Comparison of ENCODE assay signal across 8 cellular contexts in genomic region chr7:130356121-130356759, GRCh38. TPM values are rescaled to one million over a fixed set of nuclear protein-coding genes. Genes with fewer than 3 reads are reported as not detected.
A peak's percentile ranks its signal among the peaks of the same experiment; 100 is the strongest.
DNase-seq lines count a peak whose midpoint lies in the region; ATAC-seq and TF ChIP-seq lines count a peak whose summit lies in the region.

No MANE protein-coding gene starts in this region.

- peak overlapping the region; percentile 70 for H3K4me2 ChIP-seq in SK-N-SH

- peak overlapping the region; percentile 64 for H2AFZ ChIP-seq in SK-N-SH (ENCODE audit: low read depth)

- CTCF ChIA-PET in SK-N-SH (lab: Yijun Ruan, JAX), result interaction anchor here (0.8 to 1.3 kb wide), 4 partner anchors 14 to 38 kb away, joined by 3 read pairs; no protein-coding TSS in a partner anchor

- TF ChIP-seq CTCF in SK-N-SH (IDR thresholded peaks at IDR 0.05), result no peak

- H3F3A ChIP-seq in SK-N-SH (replicated peaks; ENCODE audit: insufficient read depth), result peaks cover 27% of the 10 kb centered on the region

- peak overlapping the region; percentile 62 for H3K9ac ChIP-seq in SK-N-SH

- no peak; the same call in 1 of the 2 replicates for TF ChIP-seq RAD21 in SK-N-SH (IDR thresholded peaks at IDR 0.05; ENCODE audit: low read length)

- peak; percentile 87 to 99 for TF ChIP-seq EP300 in SK-N-SH (IDR thresholded peaks at IDR 0.05; ENCODE audit: borderline replicate concordance in 1 of 2, low read depth in 1 of 2, low read length in 1 of 2)

- no peaks in the 10 kb centered on the region for H4K20me1 ChIP-seq in SK-N-SH (ENCODE audit: insufficient read depth)

- WGBS in SK-N-SH (ENCODE audit: low lambda C conversion rate), result 22% methylated on average over 7 of the region's 8 CpGs

- H3K4me3 ChIP-seq in SK-N-SH (ENCODE audit: low read depth in 2 of 2, low read length in 1 of 2), result no peak overlapping the region

- ATAC-seq in Right ventricle myocardium superior (ENCODE audit: poor library complexity), result peak; percentile 46
- ATAC-seq in HG02840 (IDR thresholded peaks at IDR 0.05; ENCODE audit: low FRiP score, unreplicated experiment), result no peak
- ATAC-seq in HG03095 (IDR thresholded peaks at IDR 0.05; ENCODE audit: unreplicated experiment), result no peak

- H3K4me1 ChIP-seq in SK-N-SH (ENCODE audit: control insufficient read depth in 1 of 2, insufficient read depth in 2 of 2, low read depth in 1 of 2, low read length in 1 of 2), result peaks cover 19 to 33% of the 10 kb centered on the region in 2 experiments; a peak in 3 of 4 replicates

- H3K79me2 ChIP-seq in SK-N-SH (ENCODE audit: insufficient read depth), result no peaks in the 10 kb centered on the region

- no peaks in the 10 kb centered on the region for H3K9me2 ChIP-seq in SK-N-SH

- POLR2A ChIA-PET in SK-N-SH (lab: Yijun Ruan, JAX), result no interaction called here

- H3K27me3 ChIP-seq in SK-N-SH (ENCODE audit: insufficient read depth), result no peaks in the 10 kb centered on the region

- intact Hi-C loops in Right ventricle myocardium superior (cut with DNase I), result no loop called here

- no peaks in the 10 kb centered on the region for H3K36me3 ChIP-seq in SK-N-SH (replicated peaks in 1 of 2; ENCODE audit: control insufficient read depth in 1 of 2, insufficient read depth in 2 of 2, low read length in 1 of 2)

- DNase-seq in ELF-1 (ENCODE audit: low read depth, low spot score) (peak; percentile 97), SK-N-SH (peak; percentile 42), Right ventricle myocardium superior (no peak), renal cortical epithelial cell (ENCODE audit: low read depth) (peak; percentile 99), GM19238 (ENCODE audit: insufficient read length, low spot score) (no peak), T-helper 1 cell (no peak)

- peak overlapping the region; percentile 93 for H3K27ac ChIP-seq in SK-N-SH (ENCODE audit: low read depth in 2 of 2, low read length in 1 of 2)

- H3K9me3 ChIP-seq in SK-N-SH, result no peaks in the 10 kb centered on the region

TF ChIP-seq in SK-N-SH, 30 proteins besides CTCF, POLR2A, EP300 and RAD21 (continues in another document):
- TF ChIP-seq GATA2 (CRISPR knock-in tag; IDR thresholded peaks at IDR 0.05) (no peak), JUND (IDR thresholded peaks at IDR 0.05) (peak; percentile 99), MAX (IDR thresholded peaks at IDR 0.05; ENCODE audit: low read depth) (peak; percentile 93), YY1 (IDR thresholded peaks at IDR 0.05; ENCODE audit: low read depth) (peak; percentile 80; the same call in 1 of the 2 replicates), RFX5 (IDR thresholded peaks at IDR 0.05; ENCODE audit: low read length) (no peak), MEF2A (IDR thresholded peaks at IDR 0.05; ENCODE audit: borderline replicate concordance, low read depth) (peak; percentile 83; the same call in 1 of the 2 replicates), TCF12 (IDR thresholded peaks at IDR 0.05) (peak; percentile 99), RXRA (IDR thresholded peaks at IDR 0.05; ENCODE audit: borderline replicate concordance, low read depth) (peak; percentile 96), FOXJ3 (CRISPR knock-in tag; IDR thresholded peaks at IDR 0.05) (no peak), FOSL2 (IDR thresholded peaks at IDR 0.05; ENCODE audit: borderline replicate concordance, low read depth) (peak; percentile 99), POLR2AphosphoS5 (IDR thresholded peaks at IDR 0.05; ENCODE audit: low read depth, low read length) (peak; percentile 96), TEAD4 (IDR thresholded peaks at IDR 0.05; ENCODE audit: borderline replicate concordance, insufficient read depth) (peak; percentile 99), PBX3 (IDR thresholded peaks at IDR 0.05) (peak; percentile 99), RCOR1 (IDR thresholded peaks at IDR 0.05; ENCODE audit: low read length) (no peak), NFIC (IDR thresholded peaks at IDR 0.05; ENCODE audit: borderline replicate concordance) (peak; percentile 96), SIN3A (IDR thresholded peaks at IDR 0.05; ENCODE audit: borderline replicate concordance, low read depth, low read length) (peak; percentile 98), NRF1 (IDR thresholded peaks at IDR 0.05; ENCODE audit: low read depth, low read length) (no peak), CHD2 (IDR thresholded peaks at IDR 0.05; ENCODE audit: low read length, partially characterized antibody) (peak; percentile 60), USF1 (IDR thresholded peaks at IDR 0.05; ENCODE audit: borderline replicate concordance, low read depth) (no peak)
- TF ChIP-seq, protein P1, sequence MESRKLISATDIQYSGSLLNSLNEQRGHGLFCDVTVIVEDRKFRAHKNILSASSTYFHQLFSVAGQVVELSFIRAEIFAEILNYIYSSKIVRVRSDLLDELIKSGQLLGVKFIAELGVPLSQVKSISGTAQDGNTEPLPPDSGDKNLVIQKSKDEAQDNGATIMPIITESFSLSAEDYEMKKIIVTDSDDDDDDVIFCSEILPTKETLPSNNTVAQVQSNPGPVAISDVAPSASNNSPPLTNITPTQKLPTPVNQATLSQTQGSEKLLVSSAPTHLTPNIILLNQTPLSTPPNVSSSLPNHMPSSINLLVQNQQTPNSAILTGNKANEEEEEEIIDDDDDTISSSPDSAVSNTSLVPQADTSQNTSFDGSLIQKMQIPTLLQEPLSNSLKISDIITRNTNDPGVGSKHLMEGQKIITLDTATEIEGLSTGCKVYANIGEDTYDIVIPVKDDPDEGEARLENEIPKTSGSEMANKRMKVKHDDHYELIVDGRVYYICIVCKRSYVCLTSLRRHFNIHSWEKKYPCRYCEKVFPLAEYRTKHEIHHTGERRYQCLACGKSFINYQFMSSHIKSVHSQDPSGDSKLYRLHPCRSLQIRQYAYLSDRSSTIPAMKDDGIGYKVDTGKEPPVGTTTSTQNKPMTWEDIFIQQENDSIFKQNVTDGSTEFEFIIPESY (IDR thresholded peaks at IDR 0.05; ENCODE audit: borderline replicate concordance, low read depth), result peak; percentile 88
- TF ChIP-seq, protein P2, sequence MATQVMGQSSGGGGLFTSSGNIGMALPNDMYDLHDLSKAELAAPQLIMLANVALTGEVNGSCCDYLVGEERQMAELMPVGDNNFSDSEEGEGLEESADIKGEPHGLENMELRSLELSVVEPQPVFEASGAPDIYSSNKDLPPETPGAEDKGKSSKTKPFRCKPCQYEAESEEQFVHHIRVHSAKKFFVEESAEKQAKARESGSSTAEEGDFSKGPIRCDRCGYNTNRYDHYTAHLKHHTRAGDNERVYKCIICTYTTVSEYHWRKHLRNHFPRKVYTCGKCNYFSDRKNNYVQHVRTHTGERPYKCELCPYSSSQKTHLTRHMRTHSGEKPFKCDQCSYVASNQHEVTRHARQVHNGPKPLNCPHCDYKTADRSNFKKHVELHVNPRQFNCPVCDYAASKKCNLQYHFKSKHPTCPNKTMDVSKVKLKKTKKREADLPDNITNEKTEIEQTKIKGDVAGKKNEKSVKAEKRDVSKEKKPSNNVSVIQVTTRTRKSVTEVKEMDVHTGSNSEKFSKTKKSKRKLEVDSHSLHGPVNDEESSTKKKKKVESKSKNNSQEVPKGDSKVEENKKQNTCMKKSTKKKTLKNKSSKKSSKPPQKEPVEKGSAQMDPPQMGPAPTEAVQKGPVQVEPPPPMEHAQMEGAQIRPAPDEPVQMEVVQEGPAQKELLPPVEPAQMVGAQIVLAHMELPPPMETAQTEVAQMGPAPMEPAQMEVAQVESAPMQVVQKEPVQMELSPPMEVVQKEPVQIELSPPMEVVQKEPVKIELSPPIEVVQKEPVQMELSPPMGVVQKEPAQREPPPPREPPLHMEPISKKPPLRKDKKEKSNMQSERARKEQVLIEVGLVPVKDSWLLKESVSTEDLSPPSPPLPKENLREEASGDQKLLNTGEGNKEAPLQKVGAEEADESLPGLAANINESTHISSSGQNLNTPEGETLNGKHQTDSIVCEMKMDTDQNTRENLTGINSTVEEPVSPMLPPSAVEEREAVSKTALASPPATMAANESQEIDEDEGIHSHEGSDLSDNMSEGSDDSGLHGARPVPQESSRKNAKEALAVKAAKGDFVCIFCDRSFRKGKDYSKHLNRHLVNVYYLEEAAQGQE (IDR thresholded peaks at IDR 0.05; ENCODE audit: low read depth, low read length), result peak; percentile 84

RNA-seq across cellular contexts. Expression of gene CPA5, which starts 11.6 kb away (rescaled TPM):
- 0.86 and 1.3 TPM in 2 replicates for polyA plus RNA-seq in SK-N-SH (2012; rRNA removed)
- polyA plus RNA-seq in SK-N-SH (2012; cell fraction: cytosol; rRNA removed), result 0.19 and 0.29 TPM in 2 replicates
- 2.2 and 4.6 TPM in 2 replicates for polyA plus RNA-seq in SK-N-SH (2012; cell fraction: nucleus; rRNA removed)
- total RNA-seq in Right ventricle myocardium superior (not detected), renal cortical epithelial cell (not detected in 2 replicates)

RNA-seq across cellular contexts. Expression of gene CPA1, which starts 24.1 kb away (rescaled TPM):
- polyA plus RNA-seq in SK-N-SH (2012; rRNA removed), result 0.05 and 0.24 TPM in 2 replicates
- 0.06 and 0.12 TPM in 2 replicates for polyA plus RNA-seq in SK-N-SH (2012; cell fraction: cytosol; rRNA removed)
- 0.19 and 0.36 TPM in 2 replicates for polyA plus RNA-seq in SK-N-SH (2012; cell fraction: nucleus; rRNA removed)
- total RNA-seq in Right ventricle myocardium superior (not detected), renal cortical epithelial cell (not detected in 2 replicates)

Comparison
In these comparisons a context has a peak if more than half of its experiments do, and no peak if none do; other contexts are left out.
1. DNase-seq: peak in ELF-1 (single experiment), SK-N-SH (single experiment) and renal cortical epithelial cell (single experiment); none in Right ventricle myocardium superior (single experiment), GM19238 (single experiment) and T-helper 1 cell (0 of 5).